ENCODE assay signal across 11 cellular contexts in the genomic region with DNA sequence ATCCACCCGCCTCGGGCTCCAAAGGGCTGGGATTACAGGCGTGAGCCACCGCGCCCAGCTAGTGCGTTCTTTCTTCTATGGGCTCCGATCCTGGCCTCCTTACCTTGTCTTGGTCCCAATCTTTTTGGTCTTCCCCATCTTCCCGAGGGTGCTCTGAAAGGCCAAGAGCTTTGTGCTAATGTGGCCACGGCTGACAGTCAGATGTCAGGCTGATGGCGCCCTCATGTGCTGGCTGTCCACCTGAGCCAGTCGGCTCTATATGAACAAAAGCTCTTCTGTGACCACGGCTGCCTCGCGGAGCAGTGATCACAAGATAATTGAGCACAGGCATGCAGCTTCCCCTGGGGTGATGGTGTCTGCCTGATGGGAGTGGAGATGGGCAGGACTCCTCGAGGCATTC. TPM values are rescaled to one million over a fixed set of nuclear protein-coding genes. Genes with fewer than 3 reads are reported as not detected.
DNase-seq lines count a peak whose midpoint lies in the region; ATAC-seq and TF ChIP-seq lines count a peak whose summit lies in the region.
"Had no signal": no experiment of that assay in that cellular context is flagged by ENCODE, and none has a peak within 500 bp of the region (broad histone marks: within the 10 kb centered on the region; RNA-seq: fewer than 3 reads in every experiment).

No MANE protein-coding gene starts in this region.

- no peak overlapping the region for H4K12ac ChIP-seq in trophoblast cell (ENCODE audit: low read depth, low read length)

- no peak overlapping the region for H3K9ac ChIP-seq in trophoblast cell (ENCODE audit: low read length)

- H3K4me1 ChIP-seq in trophoblast cell (ENCODE audit: control insufficient read depth in 1 of 2, insufficient read depth in 2 of 2, low read length in 2 of 2) = peaks cover 0 to 4% of the 10 kb centered on the region in 2 experiments

- peaks cover 7% of the 10 kb centered on the region for H3K9me3 ChIP-seq in trophoblast cell (ENCODE audit: insufficient read depth, low read depth, low read length)
- H3K9me3 ChIP-seq: tibial artery had no signal

- no peak overlapping the region for H3K4ac ChIP-seq in trophoblast cell (ENCODE audit: low read depth, low read length)

- no peak for TF ChIP-seq CTCF in brain (conservative IDR thresholded peaks at IDR 0.05)

- H3K36me3 Mint-ChIP-seq in brain = peaks cover 29% of the 10 kb centered on the region
- no peaks in the 10 kb centered on the region for H3K36me3 Mint-ChIP-seq in T-helper 2 cell treated with Interferon-gamma antibody and Interleukin-4, amounts not matched to agents 5 μg/mL and 100 μg/mL, for 36 hours (ENCODE audit: low read depth)
- H3K36me3 Mint-ChIP-seq: activated naive CD4-positive, alpha-beta T cell treated with anti-CD3 and anti-CD28 coated beads, Interleukin-2, amount 50 U/mL, for 72 hours had no signal

- WGBS in trophoblast cell (ENCODE audit: extremely low coverage, insufficient coverage, insufficient read length) = no CpG with 5 or more reads among the region's 15 CpGs

- H3K4me3 ChIP-seq in trophoblast cell (ENCODE audit: low read depth, low read length) = no peak overlapping the region
- H3K4me3 ChIP-seq: tibial artery had no signal

- H3K18ac ChIP-seq in trophoblast cell (ENCODE audit: low read length) = no peak overlapping the region

- no peak overlapping the region for H3K4me2 ChIP-seq in trophoblast cell (ENCODE audit: low read length)

- peak overlapping the region in 1 of 5 experiments; percentile 16 for H3K4me3 Mint-ChIP-seq in brain
- H3K4me3 Mint-ChIP-seq in T-helper 2 cell treated with Interferon-gamma antibody and Interleukin-4, amounts not matched to agents 5 μg/mL and 100 μg/mL, for 36 hours = no peak overlapping the region

- peak overlapping the region in 4 of 5 experiments; percentile 8 to 68 (median 38) for H3K27ac Mint-ChIP-seq in brain
- H3K27ac Mint-ChIP-seq in T-helper 2 cell treated with Interferon-gamma antibody and Interleukin-4, amounts not matched to agents 5 μg/mL and 100 μg/mL, for 36 hours = no peak overlapping the region

- no peak for ATAC-seq in GM21723 (IDR thresholded peaks at IDR 0.05; ENCODE audit: unreplicated experiment)
- ATAC-seq in left cardiac atrium = no peak
- ATAC-seq: activated naive CD4-positive, alpha-beta T cell treated with anti-CD3 and anti-CD28 coated beads, Interleukin-2, amount 50 U/mL, for 72 hours had no signal

- intact Hi-C loops in left cardiac atrium (cut with DNase I) = loop anchor here in 1 of 2 donors (10.0 kb wide), 1 partner anchor 49 kb away; no protein-coding TSS in a partner anchor

- no peak overlapping the region for H2AK5ac ChIP-seq in trophoblast cell (ENCODE audit: low read length)

- no peak overlapping the region for H3K23ac ChIP-seq in trophoblast cell (ENCODE audit: low read length)

- H2BK12ac ChIP-seq in trophoblast cell (ENCODE audit: low read length) = no peak overlapping the region

- DNase-seq in NCI-H2081 (lab: John Stamatoyannopoulos, UW) = peak; percentile 23 to 38
- DNase-seq in NCI-H2081 treated with DMSO at 0.1 percent for 48 hours (lab: John Stamatoyannopoulos, UW) = no peak
- peak; percentile 43 for DNase-seq in NAMALWA (ENCODE audit: low spot score)
- DNase-seq in trophoblast cell = peak; percentile 81 to 82
- no peak for DNase-seq in T-helper 2 cell treated with Interferon-gamma antibody and Interleukin-4, amounts not matched to agents 5 μg/mL and 100 μg/mL, for 36 hours (ENCODE audit: low spot score)
- no peak for DNase-seq in left cardiac atrium
- DNase-seq: NCI-H510A treated with DMSO at 0.1 percent for 48 hours, tibial artery had no signal

- no peaks in the 10 kb centered on the region for H3K79me2 ChIP-seq in trophoblast cell (ENCODE audit: control insufficient read depth, insufficient read depth, low read length, poor library complexity)

- H4K91ac ChIP-seq in trophoblast cell (ENCODE audit: low read depth, low read length) = no peak overlapping the region

- H3K27ac ChIP-seq in trophoblast cell (ENCODE audit: low read depth, low read length) = no peak overlapping the region
- H3K27ac ChIP-seq: tibial artery had no signal

- peaks cover 6% of the 10 kb centered on the region for H3K27me3 Mint-ChIP-seq in brain
- peaks cover 11% of the 10 kb centered on the region for H3K27me3 Mint-ChIP-seq in T-helper 2 cell treated with Interferon-gamma antibody and Interleukin-4, amounts not matched to agents 5 μg/mL and 100 μg/mL, for 36 hours (ENCODE audit: low read depth)

- no peaks in the 10 kb centered on the region for H3K79me1 ChIP-seq in trophoblast cell (ENCODE audit: low read length)

- no peak overlapping the region for H4K8ac ChIP-seq in trophoblast cell (ENCODE audit: low read depth, low read length)

- peaks cover 37 to 39% of the 10 kb centered on the region in 2 experiments for H3K36me3 ChIP-seq in trophoblast cell (ENCODE audit: control insufficient read depth in 1 of 2, insufficient read depth in 2 of 2, low read length in 2 of 2)

- no peak overlapping the region for H2BK120ac ChIP-seq in trophoblast cell (ENCODE audit: insufficient read depth, low read length, poor library complexity)

- H3K14ac ChIP-seq in trophoblast cell (ENCODE audit: low read length) = no peak overlapping the region

- H3K9me3 Mint-ChIP-seq in brain = peaks cover 3 to 18% (median 7%) of the 10 kb centered on the region in 5 experiments
- no peaks in the 10 kb centered on the region for H3K9me3 Mint-ChIP-seq in T-helper 2 cell treated with Interferon-gamma antibody and Interleukin-4, amounts not matched to agents 5 μg/mL and 100 μg/mL, for 36 hours
- H3K9me3 Mint-ChIP-seq: activated naive CD4-positive, alpha-beta T cell treated with anti-CD3 and anti-CD28 coated beads, Interleukin-2, amount 50 U/mL, for 72 hours had no signal

- H2AFZ ChIP-seq in trophoblast cell (ENCODE audit: insufficient read depth, low read length, poor library complexity) = no peak overlapping the region

- no peak overlapping the region for H2BK5ac ChIP-seq in trophoblast cell (ENCODE audit: low read depth, low read length, poor library complexity)

- no peaks in the 10 kb centered on the region for H3K27me3 ChIP-seq in trophoblast cell (ENCODE audit: insufficient read depth, low read length)

- H3K4me1 Mint-ChIP-seq in brain = peaks cover 10% of the 10 kb centered on the region
- H3K4me1 Mint-ChIP-seq in T-helper 2 cell treated with Interferon-gamma antibody and Interleukin-4, amounts not matched to agents 5 μg/mL and 100 μg/mL, for 36 hours (ENCODE audit: low read depth) = no peaks in the 10 kb centered on the region

RNA-seq across cellular contexts. Expression of gene AHCYL2, which starts 11.0 kb away (rescaled TPM):
- polyA plus RNA-seq in brain (ENCODE audit: insufficient read depth, low read depth, low replicate concordance) = 21.2 TPM
- polyA plus RNA-seq in trophoblast cell (2013) = 5.2 and 5.3 TPM in 2 replicates
- total RNA-seq in left cardiac atrium = 1 to 10 TPM; 5.7 to 6.4 TPM

RNA-seq across cellular contexts. Expression of gene SMO, which starts 25.4 kb away (rescaled TPM):
- polyA plus RNA-seq in brain (ENCODE audit: insufficient read depth, low read depth, low replicate concordance) = 6.1 TPM
- polyA plus RNA-seq in trophoblast cell (2013) = 18.5 and 18.9 TPM in 2 replicates
- 1 to 10 TPM; 5.4 to 7.6 TPM for total RNA-seq in left cardiac atrium

Comparison
In these comparisons a context has a peak if more than half of its experiments do, and no peak if none do; other contexts are left out.
1. DNase-seq: peak in NCI-H2081 (2 of 2), NAMALWA (single experiment) and trophoblast cell (2 of 2); none in NCI-H2081 treated with DMSO at 0.1 percent for 48 hours (single experiment), T-helper 2 cell treated with Interferon-gamma antibody and Interleukin-4, amounts not matched to agents 5 μg/mL and 100 μg/mL, for 36 hours (single experiment) and left cardiac atrium (single experiment).